10 cellular contexts compared by ENCODE assay signal in the genomic region with DNA sequence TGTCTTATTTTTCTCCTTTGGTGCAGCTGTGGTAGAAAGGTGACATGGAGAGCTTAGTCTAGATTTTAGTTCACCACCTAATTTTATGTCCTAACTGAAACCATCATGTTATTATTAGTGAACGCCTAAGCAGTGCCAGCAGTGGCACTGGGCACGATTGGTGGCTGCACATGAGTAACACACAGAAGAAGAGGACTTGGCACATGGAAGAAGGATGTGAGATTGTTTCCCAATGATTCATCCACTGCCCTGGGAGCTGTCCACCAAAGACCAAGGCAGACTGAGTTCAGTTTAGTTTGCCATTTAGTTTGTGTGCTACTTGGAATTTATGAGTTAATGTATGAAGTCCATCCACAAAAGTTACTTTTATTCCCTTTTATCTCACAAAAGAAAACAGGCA.
DNase-seq lines count a peak whose midpoint lies in the region; ATAC-seq and TF ChIP-seq lines count a peak whose summit lies in the region.
"Had no signal": no experiment of that assay in that cellular context is flagged by ENCODE, and none has a peak within 500 bp of the region (broad histone marks: within the 10 kb centered on the region; RNA-seq: fewer than 3 reads in every experiment).

No MANE protein-coding gene starts in this region.

- intact Hi-C loops in testis (cut with DNase I; ENCODE audit: low total_unique reads) = no loop called here

- H3K4me3 ChIP-seq in fibroblast of mammary gland (ENCODE audit: control insufficient read depth, low read depth, low read length) (no peak overlapping the region), testis (no peak overlapping the region)
- H3K4me3 ChIP-seq: SJCRH30 had no signal

- TF ChIP-seq POLR2A in testis (IDR thresholded peaks at IDR 0.05) = no peak

- DNase-seq in COLO829 (ENCODE audit: low spot score) (peak; percentile 66), RPMI7951 (ENCODE audit: low read depth) (peak; percentile 85), fibroblast of mammary gland (ENCODE audit: low read depth) (peak; percentile 85), myocyte (ENCODE audit: low read depth) (peak; percentile 96), NCI-H82 treated with DMSO at 0.1 percent for 48 hours (lab: John Stamatoyannopoulos, UW; ENCODE audit: unreplicated experiment) (no peak), Kasumi-1 (lab: John Stamatoyannopoulos, UW) (no peak), testis (no peak)
- DNase-seq: CD4-positive, alpha-beta T cell had no signal

- H3K36me3 ChIP-seq in testis (ENCODE audit: low read depth, missing control alignments) = no peaks in the 10 kb centered on the region

- no peaks in the 10 kb centered on the region for H3K9me3 ChIP-seq in testis
- H3K9me3 ChIP-seq: SJCRH30 had no signal

- H3K4me1 ChIP-seq in testis = no peaks in the 10 kb centered on the region

- H3K27me3 ChIP-seq in testis = no peaks in the 10 kb centered on the region
- H3K27me3 ChIP-seq: SJCRH30 had no signal

- no peak for ATAC-seq in HG03097 (IDR thresholded peaks at IDR 0.05; ENCODE audit: low FRiP score, unreplicated experiment)

- WGBS in testis, 2 donors = 62 to 64% methylated on average over 2 of the region's 2 CpGs

- TF ChIP-seq CTCF in fibroblast of mammary gland (conservative IDR thresholded peaks at IDR 0.05; ENCODE audit: control insufficient read depth, insufficient read depth, low read depth, low read length) = no peak
- TF ChIP-seq CTCF in testis (IDR thresholded peaks at IDR 0.05) = no peak

- no peak overlapping the region for H3K27ac ChIP-seq in testis
- H3K27ac ChIP-seq: SJCRH30 had no signal

Comparison
In these comparisons a context has a peak if more than half of its experiments do, and no peak if none do; other contexts are left out.
1. DNase-seq: peak in COLO829 (single experiment), RPMI7951 (single experiment), fibroblast of mammary gland (single experiment) and myocyte (single experiment); none in NCI-H82 treated with DMSO at 0.1 percent for 48 hours (single experiment), Kasumi-1 (0 of 2) and testis (single experiment).